1 cellular context compared by ENCODE assay signal in genomic region chr6:136822379-136823127, GRCh38.
TF ChIP-seq lines count a peak whose summit lies in the region.

Gene PEX7, plus strand, starts transcription at chr6:136822592. Its CDS starts 74 bp downstream, at chr6:136822666.

TF ChIP-seq in WTC11, 78 proteins besides CTCF, POLR2A, EP300 and RAD21 (continued from another document and continues in another):
- TF ChIP-seq ARID4B (CRISPR knock-in tag; IDR thresholded peaks at IDR 0.05; ENCODE audit: borderline replicate concordance): no peak
- TF ChIP-seq OVOL2 (CRISPR knock-in tag; IDR thresholded peaks at IDR 0.05; ENCODE audit: borderline replicate concordance): no peak
- TF ChIP-seq ATF1 (CRISPR knock-in tag; IDR thresholded peaks at IDR 0.05): 0 out of 2 replicates have a peak, but pooled peaks have one; percentile 28
- TF ChIP-seq SMAD4 (CRISPR knock-in tag; IDR thresholded peaks at IDR 0.05): no peak
- peak; percentile 81; the same call in 1 of the 2 replicates for TF ChIP-seq ZNF416 (CRISPR knock-in tag; IDR thresholded peaks at IDR 0.05)
- TF ChIP-seq E2F1 (CRISPR knock-in tag; IDR thresholded peaks at IDR 0.05): peak; percentile 44; the same call in 1 of the 2 replicates
- TF ChIP-seq MLX (CRISPR knock-in tag; IDR thresholded peaks at IDR 0.05): no peak
- peak; percentile 86; the same call in 1 of the 2 replicates for TF ChIP-seq KAT7 (CRISPR knock-in tag; IDR thresholded peaks at IDR 0.05; ENCODE audit: borderline replicate concordance)
- no peak for TF ChIP-seq ZMAT4 (CRISPR knock-in tag; IDR thresholded peaks at IDR 0.05)
- peak; percentile 39; the same call in 1 of the 2 replicates for TF ChIP-seq GABPB1 (CRISPR knock-in tag; IDR thresholded peaks at IDR 0.05)
- no peak for TF ChIP-seq MYBL2 (CRISPR knock-in tag; IDR thresholded peaks at IDR 0.05)
- TF ChIP-seq AR (CRISPR knock-in tag; IDR thresholded peaks at IDR 0.05): no peak
- TF ChIP-seq ESRRA (CRISPR knock-in tag; IDR thresholded peaks at IDR 0.05; ENCODE audit: borderline replicate concordance): peak; percentile 71; the same call in 1 of the 2 replicates
- TF ChIP-seq RELA (CRISPR knock-in tag; IDR thresholded peaks at IDR 0.05; ENCODE audit: borderline replicate concordance): peak; percentile 71; the same call in 1 of the 2 replicates
- TF ChIP-seq SMAD3 (CRISPR knock-in tag; IDR thresholded peaks at IDR 0.05; ENCODE audit: borderline replicate concordance): peak; percentile 79
- TF ChIP-seq SP1 (CRISPR knock-in tag; conservative IDR thresholded peaks at IDR 0.05): peak; percentile 73
- TF ChIP-seq ELF4 (CRISPR knock-in tag; IDR thresholded peaks at IDR 0.05; ENCODE audit: low read depth): 0 out of 2 replicates have a peak, but pooled peaks have one; percentile 34
- TF ChIP-seq PRDM15 (CRISPR knock-in tag; IDR thresholded peaks at IDR 0.05): no peak; the same call in 1 of the 2 replicates
- TF ChIP-seq ZBTB43 (CRISPR knock-in tag; IDR thresholded peaks at IDR 0.05): peak; percentile 76; the same call in 1 of the 2 replicates
- TF ChIP-seq ZNF219 (CRISPR knock-in tag; IDR thresholded peaks at IDR 0.05; ENCODE audit: borderline replicate concordance): no peak
- TF ChIP-seq HMGA2 (CRISPR knock-in tag; IDR thresholded peaks at IDR 0.05): no peak
- TF ChIP-seq NFYB (CRISPR knock-in tag; conservative IDR thresholded peaks at IDR 0.05; ENCODE audit: low read depth): peak; percentile 78
- TF ChIP-seq ATF6 (CRISPR knock-in tag; IDR thresholded peaks at IDR 0.05): no peak
- TF ChIP-seq TEAD4 (CRISPR knock-in tag; IDR thresholded peaks at IDR 0.05): no peak
- no peak for TF ChIP-seq IRF1 (CRISPR knock-in tag; IDR thresholded peaks at IDR 0.05)
- no peak for TF ChIP-seq EMX1 (CRISPR knock-in tag; IDR thresholded peaks at IDR 0.05)
- TF ChIP-seq ZNF121 (CRISPR knock-in tag; IDR thresholded peaks at IDR 0.05): no peak
- no peak for TF ChIP-seq TCF7 (CRISPR knock-in tag; IDR thresholded peaks at IDR 0.05; ENCODE audit: low read depth)
- no peak for TF ChIP-seq ZBTB21 (CRISPR knock-in tag; IDR thresholded peaks at IDR 0.05; ENCODE audit: borderline replicate concordance)
- TF ChIP-seq ZNF532 (CRISPR knock-in tag; IDR thresholded peaks at IDR 0.05; ENCODE audit: borderline replicate concordance): no peak
- TF ChIP-seq ZNF317 (CRISPR knock-in tag; IDR thresholded peaks at IDR 0.05; ENCODE audit: borderline replicate concordance, low read depth): no peak
- peak; percentile 96 for TF ChIP-seq USF1 (CRISPR knock-in tag; IDR thresholded peaks at IDR 0.05)
